Comparison of ENCODE assay signal across 1 cellular context in the genomic region with DNA sequence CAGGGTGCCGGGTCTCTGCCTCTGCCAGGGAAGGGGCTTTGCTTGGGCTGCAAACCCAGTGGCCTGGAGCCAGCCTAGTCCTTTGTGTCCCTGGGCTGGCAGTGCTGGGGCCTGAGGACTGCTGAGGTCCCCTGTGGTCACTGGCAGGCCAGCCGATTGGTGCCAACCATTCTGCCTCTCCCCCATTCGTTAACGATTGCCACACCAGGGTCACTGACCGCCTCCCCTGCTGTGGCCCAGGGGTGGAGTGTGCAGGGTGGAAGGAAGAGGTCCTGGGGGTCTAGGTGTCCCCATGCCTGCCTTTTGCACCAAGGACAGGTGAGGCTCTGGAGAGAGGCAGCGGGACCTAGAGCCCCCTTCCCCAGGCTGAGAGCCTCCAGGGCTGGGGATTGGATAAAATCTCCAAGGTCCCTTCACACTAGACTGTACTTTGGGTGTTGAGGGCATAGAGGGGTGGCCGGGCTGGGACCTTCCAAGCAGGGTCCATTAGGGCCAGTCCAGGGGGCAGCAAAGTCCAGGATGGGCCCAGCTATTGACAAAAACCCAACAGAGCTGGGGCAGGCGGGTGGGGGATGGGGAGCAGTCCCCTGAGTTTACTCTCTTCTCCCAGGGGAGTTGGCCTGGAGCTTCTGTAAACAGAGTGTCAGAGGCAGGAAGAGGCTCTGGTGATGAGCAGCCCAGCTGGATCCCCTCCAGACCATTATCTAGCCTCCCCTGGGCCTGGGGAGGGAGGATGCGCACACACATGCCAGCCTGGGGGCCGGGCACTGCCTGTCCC.
TF ChIP-seq lines count a peak whose summit lies in the region.

No MANE protein-coding gene starts in this region.

TF ChIP-seq in HepG2, 621 proteins besides CTCF, POLR2A, EP300 and RAD21 (continued from another document and continues in another):
- TF ChIP-seq ZBTB4 (CRISPR knock-in tag; IDR thresholded peaks at IDR 0.05; ENCODE audit: borderline replicate concordance) (0 out of 2 replicates have a peak, but pooled peaks have one; percentile 12), ZNF296 (CRISPR knock-in tag; conservative IDR thresholded peaks at IDR 0.05) (peak; percentile 94), ZKSCAN8 (CRISPR knock-in tag; IDR thresholded peaks at IDR 0.05; ENCODE audit: borderline replicate concordance) (peak; percentile 22; the same call in 1 of the 2 replicates), ZNF773 (CRISPR knock-in tag; IDR thresholded peaks at IDR 0.05; ENCODE audit: borderline replicate concordance) (no peak), TBX3 (IDR thresholded peaks at IDR 0.05; ENCODE audit: borderline replicate concordance) (no peak; the same call in 1 of the 2 replicates), ZNF766 (CRISPR knock-in tag; IDR thresholded peaks at IDR 0.05; ENCODE audit: borderline replicate concordance) (no peak; the same call in 1 of the 2 replicates), FOXM1 (CRISPR knock-in tag; IDR thresholded peaks at IDR 0.05) (no peak), ZSCAN31 (CRISPR knock-in tag; IDR thresholded peaks at IDR 0.05; ENCODE audit: low read depth) (peak; percentile 63), DR1 (CRISPR knock-in tag; IDR thresholded peaks at IDR 0.05) (peak; percentile 54; the same call in 1 of the 2 replicates), ZNF143 (CRISPR knock-in tag; IDR thresholded peaks at IDR 0.05) (no peak), CENPT (CRISPR knock-in tag; IDR thresholded peaks at IDR 0.05; ENCODE audit: low read depth) (no peak), TSC22D2 (CRISPR knock-in tag; IDR thresholded peaks at IDR 0.05; ENCODE audit: borderline replicate concordance) (peak; percentile 25; the same call in 1 of the 2 replicates), ZNF430 (CRISPR knock-in tag; IDR thresholded peaks at IDR 0.05) (0 out of 2 replicates have a peak, but pooled peaks have one; percentile 47), STAT5B (CRISPR knock-in tag; IDR thresholded peaks at IDR 0.05) (no peak), GPN1 (CRISPR knock-in tag; IDR thresholded peaks at IDR 0.05; ENCODE audit: borderline replicate concordance) (no peak), KLF13 (CRISPR knock-in tag; IDR thresholded peaks at IDR 0.05) (no peak), HNRNPH1 (optimal IDR thresholded peaks at IDR 0.05; ENCODE audit: low read depth, low read length) (no peak), ZBTB8A (CRISPR knock-in tag; IDR thresholded peaks at IDR 0.05; ENCODE audit: borderline replicate concordance, low read depth) (no peak), ZNF484 (CRISPR knock-in tag; IDR thresholded peaks at IDR 0.05; ENCODE audit: borderline replicate concordance, low read depth) (no peak), ZSCAN21 (CRISPR knock-in tag; IDR thresholded peaks at IDR 0.05; ENCODE audit: borderline replicate concordance) (peak; percentile 29; the same call in 1 of the 2 replicates), ZNF646 (CRISPR knock-in tag; IDR thresholded peaks at IDR 0.05) (no peak), ARNT (IDR thresholded peaks at IDR 0.05) (no peak), SOX13 (IDR thresholded peaks at IDR 0.05) (no peak), SOX13 (CRISPR knock-in tag; conservative IDR thresholded peaks at IDR 0.05 in 1 of 2, IDR thresholded peaks at IDR 0.05 in 1 of 2) (peak in 1 of 2 experiments; percentile 55; a peak in 2 of 4 replicates), TEF (CRISPR knock-in tag; IDR thresholded peaks at IDR 0.05) (no peak), FOXP1 (IDR thresholded peaks at IDR 0.05) (no peak), FOXP1 (CRISPR knock-in tag; IDR thresholded peaks at IDR 0.05) (peak; percentile 72), MEIS2 (CRISPR knock-in tag; IDR thresholded peaks at IDR 0.05) (peak; percentile 55; the same call in 1 of the 2 replicates), ISL2 (CRISPR knock-in tag; IDR thresholded peaks at IDR 0.05) (peak; percentile 29; the same call in 1 of the 2 replicates), PHF21A (CRISPR knock-in tag; IDR thresholded peaks at IDR 0.05) (peak; percentile 98), SPEN (CRISPR knock-in tag; IDR thresholded peaks at IDR 0.05; ENCODE audit: low read depth) (0 out of 2 replicates have a peak, but pooled peaks have one; percentile 50), JUN (CRISPR knock-in tag; IDR thresholded peaks at IDR 0.05) (no peak), CEBPZ (IDR thresholded peaks at IDR 0.05; ENCODE audit: low read length) (no peak), HNRNPUL1 (IDR thresholded peaks at IDR 0.05; ENCODE audit: low read depth, low read length) (no peak)
- TF ChIP-seq, protein P1, sequence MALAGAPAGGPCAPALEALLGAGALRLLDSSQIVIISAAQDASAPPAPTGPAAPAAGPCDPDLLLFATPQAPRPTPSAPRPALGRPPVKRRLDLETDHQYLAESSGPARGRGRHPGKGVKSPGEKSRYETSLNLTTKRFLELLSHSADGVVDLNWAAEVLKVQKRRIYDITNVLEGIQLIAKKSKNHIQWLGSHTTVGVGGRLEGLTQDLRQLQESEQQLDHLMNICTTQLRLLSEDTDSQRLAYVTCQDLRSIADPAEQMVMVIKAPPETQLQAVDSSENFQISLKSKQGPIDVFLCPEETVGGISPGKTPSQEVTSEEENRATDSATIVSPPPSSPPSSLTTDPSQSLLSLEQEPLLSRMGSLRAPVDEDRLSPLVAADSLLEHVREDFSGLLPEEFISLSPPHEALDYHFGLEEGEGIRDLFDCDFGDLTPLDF (CRISPR knock-in tag; IDR thresholded peaks at IDR 0.05): no peak
- TF ChIP-seq, protein P2, sequence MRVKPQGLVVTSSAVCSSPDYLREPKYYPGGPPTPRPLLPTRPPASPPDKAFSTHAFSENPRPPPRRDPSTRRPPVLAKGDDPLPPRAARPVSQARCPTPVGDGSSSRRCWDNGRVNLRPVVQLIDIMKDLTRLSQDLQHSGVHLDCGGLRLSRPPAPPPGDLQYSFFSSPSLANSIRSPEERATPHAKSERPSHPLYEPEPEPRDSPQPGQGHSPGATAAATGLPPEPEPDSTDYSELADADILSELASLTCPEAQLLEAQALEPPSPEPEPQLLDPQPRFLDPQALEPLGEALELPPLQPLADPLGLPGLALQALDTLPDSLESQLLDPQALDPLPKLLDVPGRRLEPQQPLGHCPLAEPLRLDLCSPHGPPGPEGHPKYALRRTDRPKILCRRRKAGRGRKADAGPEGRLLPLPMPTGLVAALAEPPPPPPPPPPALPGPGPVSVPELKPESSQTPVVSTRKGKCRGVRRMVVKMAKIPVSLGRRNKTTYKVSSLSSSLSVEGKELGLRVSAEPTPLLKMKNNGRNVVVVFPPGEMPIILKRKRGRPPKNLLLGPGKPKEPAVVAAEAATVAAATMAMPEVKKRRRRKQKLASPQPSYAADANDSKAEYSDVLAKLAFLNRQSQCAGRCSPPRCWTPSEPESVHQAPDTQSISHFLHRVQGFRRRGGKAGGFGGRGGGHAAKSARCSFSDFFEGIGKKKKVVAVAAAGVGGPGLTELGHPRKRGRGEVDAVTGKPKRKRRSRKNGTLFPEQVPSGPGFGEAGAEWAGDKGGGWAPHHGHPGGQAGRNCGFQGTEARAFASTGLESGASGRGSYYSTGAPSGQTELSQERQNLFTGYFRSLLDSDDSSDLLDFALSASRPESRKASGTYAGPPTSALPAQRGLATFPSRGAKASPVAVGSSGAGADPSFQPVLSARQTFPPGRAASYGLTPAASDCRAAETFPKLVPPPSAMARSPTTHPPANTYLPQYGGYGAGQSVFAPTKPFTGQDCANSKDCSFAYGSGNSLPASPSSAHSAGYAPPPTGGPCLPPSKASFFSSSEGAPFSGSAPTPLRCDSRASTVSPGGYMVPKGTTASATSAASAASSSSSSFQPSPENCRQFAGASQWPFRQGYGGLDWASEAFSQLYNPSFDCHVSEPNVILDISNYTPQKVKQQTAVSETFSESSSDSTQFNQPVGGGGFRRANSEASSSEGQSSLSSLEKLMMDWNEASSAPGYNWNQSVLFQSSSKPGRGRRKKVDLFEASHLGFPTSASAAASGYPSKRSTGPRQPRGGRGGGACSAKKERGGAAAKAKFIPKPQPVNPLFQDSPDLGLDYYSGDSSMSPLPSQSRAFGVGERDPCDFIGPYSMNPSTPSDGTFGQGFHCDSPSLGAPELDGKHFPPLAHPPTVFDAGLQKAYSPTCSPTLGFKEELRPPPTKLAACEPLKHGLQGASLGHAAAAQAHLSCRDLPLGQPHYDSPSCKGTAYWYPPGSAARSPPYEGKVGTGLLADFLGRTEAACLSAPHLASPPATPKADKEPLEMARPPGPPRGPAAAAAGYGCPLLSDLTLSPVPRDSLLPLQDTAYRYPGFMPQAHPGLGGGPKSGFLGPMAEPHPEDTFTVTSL (CRISPR knock-in tag; IDR thresholded peaks at IDR 0.05; ENCODE audit: borderline replicate concordance): peak; percentile 53; the same call in 1 of the 2 replicates
